In the genomic region with DNA sequence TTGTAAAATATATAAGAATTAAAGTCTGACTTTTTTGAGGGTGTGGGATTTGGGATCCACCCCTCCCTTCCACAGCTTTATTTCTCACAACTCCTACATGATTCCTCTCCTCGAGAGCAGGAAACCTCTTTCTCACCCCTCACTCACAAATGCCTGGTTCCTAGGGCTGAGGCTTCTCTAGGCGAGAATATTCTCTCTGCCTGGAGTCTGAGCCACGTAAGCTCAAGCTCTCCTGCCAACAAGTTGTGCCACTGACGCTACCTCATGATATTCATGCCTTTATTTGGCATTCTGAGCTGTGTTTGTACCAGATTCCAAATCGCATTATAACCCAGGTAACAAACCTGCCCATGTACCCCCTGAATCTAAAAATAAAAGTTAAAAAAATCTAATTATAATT, we compare ENCODE assay signal across 1 cellular context.
TF ChIP-seq lines count a peak whose summit lies in the region.

No MANE protein-coding gene starts in this region.

TF ChIP-seq in WTC11, 78 proteins besides CTCF, POLR2A, EP300 and RAD21 (continued from another document):
- TF ChIP-seq, protein P1, sequence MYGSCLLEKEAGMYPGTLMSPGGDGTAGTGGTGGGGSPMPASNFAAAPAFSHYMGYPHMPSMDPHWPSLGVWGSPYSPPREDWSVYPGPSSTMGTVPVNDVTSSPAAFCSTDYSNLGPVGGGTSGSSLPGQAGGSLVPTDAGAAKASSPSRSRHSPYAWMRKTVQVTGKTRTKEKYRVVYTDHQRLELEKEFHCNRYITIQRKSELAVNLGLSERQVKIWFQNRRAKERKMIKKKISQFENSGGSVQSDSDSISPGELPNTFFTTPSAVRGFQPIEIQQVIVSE (CRISPR knock-in tag; IDR thresholded peaks at IDR 0.05; ENCODE audit: borderline replicate concordance): no peak
- TF ChIP-seq PRRX2 (CRISPR knock-in tag; IDR thresholded peaks at IDR 0.05): no peak
- TF ChIP-seq, protein P2, sequence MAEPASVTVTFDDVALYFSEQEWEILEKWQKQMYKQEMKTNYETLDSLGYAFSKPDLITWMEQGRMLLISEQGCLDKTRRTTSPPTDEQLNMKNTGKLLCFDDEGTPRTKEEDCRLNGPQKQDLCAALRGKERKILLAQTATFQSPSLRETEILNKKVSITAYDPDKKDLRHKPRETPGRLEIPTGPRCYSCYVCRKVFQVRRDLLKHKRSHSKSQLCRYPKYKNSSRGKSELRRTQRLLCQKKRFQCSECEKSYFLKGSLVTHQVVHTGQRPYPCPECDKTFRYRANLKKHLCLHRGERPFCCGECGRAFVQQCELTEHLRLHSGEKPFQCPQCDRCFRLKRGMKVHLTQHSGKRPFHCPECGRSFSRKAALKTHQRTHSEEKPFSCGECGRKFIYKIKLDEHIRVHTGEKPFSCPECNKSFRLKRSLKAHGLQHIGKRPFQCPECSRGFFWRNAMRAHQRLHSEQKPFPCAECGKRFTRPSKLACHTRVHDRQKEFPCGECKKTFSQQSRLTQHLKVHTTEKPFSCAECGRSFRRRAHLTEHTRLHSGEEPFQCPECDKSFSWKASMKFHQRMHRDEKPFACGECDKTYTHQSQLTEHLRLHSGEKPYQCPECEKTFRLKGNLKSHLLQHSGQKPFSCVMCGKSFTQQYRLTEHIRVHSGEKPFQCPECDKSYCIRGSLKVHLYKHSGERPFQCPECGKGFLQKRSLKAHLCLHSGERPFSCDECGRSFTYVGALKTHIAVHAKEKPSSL (CRISPR knock-in tag; conservative IDR thresholded peaks at IDR 0.05): no peak
- no peak for TF ChIP-seq ZNF416 (CRISPR knock-in tag; IDR thresholded peaks at IDR 0.05)
- TF ChIP-seq, protein P3, sequence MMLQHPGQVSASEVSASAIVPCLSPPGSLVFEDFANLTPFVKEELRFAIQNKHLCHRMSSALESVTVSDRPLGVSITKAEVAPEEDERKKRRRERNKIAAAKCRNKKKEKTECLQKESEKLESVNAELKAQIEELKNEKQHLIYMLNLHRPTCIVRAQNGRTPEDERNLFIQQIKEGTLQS (CRISPR knock-in tag; conservative IDR thresholded peaks at IDR 0.05): no peak
TF ChIP-seq in WTC11: peak in this region for 0.
